In the genomic region with DNA sequence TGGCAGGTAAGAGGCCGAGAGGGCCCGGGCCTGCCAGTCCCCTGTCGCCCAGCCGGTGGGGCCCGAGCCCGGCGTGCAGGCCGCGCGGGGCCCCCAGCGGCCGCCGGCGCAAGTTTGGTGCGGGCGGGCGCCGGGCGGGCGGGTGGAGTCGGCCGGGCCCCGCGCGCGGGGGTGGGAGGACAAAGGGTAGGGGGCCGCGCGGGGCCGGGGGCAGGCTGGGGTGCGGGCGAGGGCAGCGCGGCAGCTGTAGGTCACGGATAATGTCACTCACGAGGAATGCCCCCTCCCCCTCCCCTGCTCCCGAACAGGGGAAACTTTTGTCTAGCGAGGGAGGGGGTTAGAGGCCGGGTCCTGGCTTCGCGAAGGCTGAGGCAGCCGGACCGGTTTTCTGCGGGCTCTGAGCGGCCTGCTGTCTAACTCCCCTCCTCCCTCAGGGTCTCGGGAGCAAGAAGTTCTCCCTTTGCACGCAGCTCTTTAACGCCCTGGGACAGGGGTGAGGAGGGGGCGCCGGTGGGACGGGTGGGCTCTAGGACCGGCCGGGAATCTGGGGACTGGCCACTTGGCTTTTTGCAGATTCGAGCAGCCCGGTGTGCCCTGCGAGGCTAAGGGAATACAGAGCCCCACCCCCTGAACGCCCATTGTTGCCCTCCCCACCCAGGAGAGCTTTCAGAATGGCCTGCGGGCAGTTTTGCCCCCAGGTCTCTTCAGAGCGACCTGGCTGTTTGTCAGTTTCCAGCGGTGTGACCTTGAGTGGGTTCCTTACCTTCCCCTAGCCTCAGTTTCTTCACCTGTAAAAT, we compare ENCODE assay signal across 1 cellular context.
A peak's percentile ranks its signal among the peaks of the same experiment; 100 is the strongest.
TF ChIP-seq lines count a peak whose summit lies in the region.

No MANE protein-coding gene starts in this region.

TF ChIP-seq in HEK293, 187 proteins besides CTCF, POLR2A, EP300 and RAD21 (continued from another document):
- TF ChIP-seq, protein P1, sequence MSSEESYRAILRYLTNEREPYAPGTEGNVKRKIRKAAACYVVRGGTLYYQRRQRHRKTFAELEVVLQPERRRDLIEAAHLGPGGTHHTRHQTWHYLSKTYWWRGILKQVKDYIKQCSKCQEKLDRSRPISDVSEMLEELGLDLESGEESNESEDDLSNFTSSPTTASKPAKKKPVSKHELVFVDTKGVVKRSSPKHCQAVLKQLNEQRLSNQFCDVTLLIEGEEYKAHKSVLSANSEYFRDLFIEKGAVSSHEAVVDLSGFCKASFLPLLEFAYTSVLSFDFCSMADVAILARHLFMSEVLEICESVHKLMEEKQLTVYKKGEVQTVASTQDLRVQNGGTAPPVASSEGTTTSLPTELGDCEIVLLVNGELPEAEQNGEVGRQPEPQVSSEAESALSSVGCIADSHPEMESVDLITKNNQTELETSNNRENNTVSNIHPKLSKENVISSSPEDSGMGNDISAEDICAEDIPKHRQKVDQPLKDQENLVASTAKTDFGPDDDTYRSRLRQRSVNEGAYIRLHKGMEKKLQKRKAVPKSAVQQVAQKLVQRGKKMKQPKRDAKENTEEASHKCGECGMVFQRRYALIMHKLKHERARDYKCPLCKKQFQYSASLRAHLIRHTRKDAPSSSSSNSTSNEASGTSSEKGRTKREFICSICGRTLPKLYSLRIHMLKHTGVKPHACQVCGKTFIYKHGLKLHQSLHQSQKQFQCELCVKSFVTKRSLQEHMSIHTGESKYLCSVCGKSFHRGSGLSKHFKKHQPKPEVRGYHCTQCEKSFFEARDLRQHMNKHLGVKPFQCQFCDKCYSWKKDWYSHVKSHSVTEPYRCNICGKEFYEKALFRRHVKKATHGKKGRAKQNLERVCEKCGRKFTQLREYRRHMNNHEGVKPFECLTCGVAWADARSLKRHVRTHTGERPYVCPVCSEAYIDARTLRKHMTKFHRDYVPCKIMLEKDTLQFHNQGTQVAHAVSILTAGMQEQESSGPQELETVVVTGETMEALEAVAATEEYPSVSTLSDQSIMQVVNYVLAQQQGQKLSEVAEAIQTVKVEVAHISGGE (tag by site-specific recombination; conservative IDR thresholded peaks at IDR 0.05; ENCODE audit: low read depth): peak; percentile 58
- no peak for TF ChIP-seq BCL11B (tag by site-specific recombination; IDR thresholded peaks at IDR 0.05; ENCODE audit: low read depth)
- TF ChIP-seq, protein P2, sequence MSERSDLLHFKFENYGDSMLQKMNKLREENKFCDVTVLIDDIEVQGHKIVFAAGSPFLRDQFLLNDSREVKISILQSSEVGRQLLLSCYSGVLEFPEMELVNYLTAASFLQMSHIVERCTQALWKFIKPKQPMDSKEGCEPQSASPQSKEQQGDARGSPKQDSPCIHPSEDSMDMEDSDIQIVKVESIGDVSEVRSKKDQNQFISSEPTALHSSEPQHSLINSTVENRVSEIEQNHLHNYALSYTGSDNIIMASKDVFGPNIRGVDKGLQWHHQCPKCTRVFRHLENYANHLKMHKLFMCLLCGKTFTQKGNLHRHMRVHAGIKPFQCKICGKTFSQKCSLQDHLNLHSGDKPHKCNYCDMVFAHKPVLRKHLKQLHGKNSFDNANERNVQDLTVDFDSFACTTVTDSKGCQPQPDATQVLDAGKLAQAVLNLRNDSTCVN (tag by site-specific recombination; optimal IDR thresholded peaks at IDR 0.05): peak; percentile 16
- TF ChIP-seq YY2 (tag by site-specific recombination; IDR thresholded peaks at IDR 0.05): no peak
- no peak for TF ChIP-seq ZBTB21 (tag by site-specific recombination; IDR thresholded peaks at IDR 0.05)
- no peak for TF ChIP-seq ZNF629 (tag by site-specific recombination; IDR thresholded peaks at IDR 0.05)
- TF ChIP-seq SP3 (tag by site-specific recombination; IDR thresholded peaks at IDR 0.05): peak; percentile 62
- no peak for TF ChIP-seq ZNF184 (tag by site-specific recombination; IDR thresholded peaks at IDR 0.05)
- TF ChIP-seq HOXC10 (CRISPR knock-in tag; IDR thresholded peaks at IDR 0.05): no peak
- TF ChIP-seq ZBTB7A (tag by site-specific recombination; IDR thresholded peaks at IDR 0.05; ENCODE audit: low read depth): no peak
- TF ChIP-seq, protein P3, sequence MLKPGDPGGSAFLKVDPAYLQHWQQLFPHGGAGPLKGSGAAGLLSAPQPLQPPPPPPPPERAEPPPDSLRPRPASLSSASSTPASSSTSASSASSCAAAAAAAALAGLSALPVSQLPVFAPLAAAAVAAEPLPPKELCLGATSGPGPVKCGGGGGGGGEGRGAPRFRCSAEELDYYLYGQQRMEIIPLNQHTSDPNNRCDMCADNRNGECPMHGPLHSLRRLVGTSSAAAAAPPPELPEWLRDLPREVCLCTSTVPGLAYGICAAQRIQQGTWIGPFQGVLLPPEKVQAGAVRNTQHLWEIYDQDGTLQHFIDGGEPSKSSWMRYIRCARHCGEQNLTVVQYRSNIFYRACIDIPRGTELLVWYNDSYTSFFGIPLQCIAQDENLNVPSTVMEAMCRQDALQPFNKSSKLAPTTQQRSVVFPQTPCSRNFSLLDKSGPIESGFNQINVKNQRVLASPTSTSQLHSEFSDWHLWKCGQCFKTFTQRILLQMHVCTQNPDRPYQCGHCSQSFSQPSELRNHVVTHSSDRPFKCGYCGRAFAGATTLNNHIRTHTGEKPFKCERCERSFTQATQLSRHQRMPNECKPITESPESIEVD (tag by site-specific recombination; IDR thresholded peaks at IDR 0.05): no peak
- TF ChIP-seq MZF1 (tag by site-specific recombination; IDR thresholded peaks at IDR 0.05; ENCODE audit: borderline replicate concordance): no peak
- no peak for TF ChIP-seq ZNF239 (tag by site-specific recombination; IDR thresholded peaks at IDR 0.05)
- no peak for TF ChIP-seq GLIS2 (tag by site-specific recombination; IDR thresholded peaks at IDR 0.05)
- TF ChIP-seq ZNF658 (tag by site-specific recombination; IDR thresholded peaks at IDR 0.05): no peak
- TF ChIP-seq ZNF596 (tag by site-specific recombination; IDR thresholded peaks at IDR 0.05): 0 out of 2 replicates have a peak, but pooled peaks have one; percentile 11
- no peak for TF ChIP-seq ZNF157 (tag by site-specific recombination; IDR thresholded peaks at IDR 0.05)
- TF ChIP-seq ZNF76 (tag by site-specific recombination; IDR thresholded peaks at IDR 0.05; ENCODE audit: borderline replicate concordance, low read depth): no peak; the same call in 1 of the 2 replicates
- peak; percentile 25; the same call in 1 of the 2 replicates for TF ChIP-seq ZXDB (tag by site-specific recombination; IDR thresholded peaks at IDR 0.05)
- TF ChIP-seq GLI4 (tag by site-specific recombination; IDR thresholded peaks at IDR 0.05): no peak
- TF ChIP-seq ZNF341 (tag by site-specific recombination; IDR thresholded peaks at IDR 0.05; ENCODE audit: low read depth): no peak; the same call in 1 of the 2 replicates
- peak; percentile 57 for TF ChIP-seq ZBTB17 (tag by site-specific recombination; IDR thresholded peaks at IDR 0.05)
- TF ChIP-seq ZNF138 (tag by site-specific recombination; IDR thresholded peaks at IDR 0.05; ENCODE audit: borderline replicate concordance): no peak
- TF ChIP-seq ZNF169 (tag by site-specific recombination; IDR thresholded peaks at IDR 0.05): no peak
- TF ChIP-seq, protein P4, sequence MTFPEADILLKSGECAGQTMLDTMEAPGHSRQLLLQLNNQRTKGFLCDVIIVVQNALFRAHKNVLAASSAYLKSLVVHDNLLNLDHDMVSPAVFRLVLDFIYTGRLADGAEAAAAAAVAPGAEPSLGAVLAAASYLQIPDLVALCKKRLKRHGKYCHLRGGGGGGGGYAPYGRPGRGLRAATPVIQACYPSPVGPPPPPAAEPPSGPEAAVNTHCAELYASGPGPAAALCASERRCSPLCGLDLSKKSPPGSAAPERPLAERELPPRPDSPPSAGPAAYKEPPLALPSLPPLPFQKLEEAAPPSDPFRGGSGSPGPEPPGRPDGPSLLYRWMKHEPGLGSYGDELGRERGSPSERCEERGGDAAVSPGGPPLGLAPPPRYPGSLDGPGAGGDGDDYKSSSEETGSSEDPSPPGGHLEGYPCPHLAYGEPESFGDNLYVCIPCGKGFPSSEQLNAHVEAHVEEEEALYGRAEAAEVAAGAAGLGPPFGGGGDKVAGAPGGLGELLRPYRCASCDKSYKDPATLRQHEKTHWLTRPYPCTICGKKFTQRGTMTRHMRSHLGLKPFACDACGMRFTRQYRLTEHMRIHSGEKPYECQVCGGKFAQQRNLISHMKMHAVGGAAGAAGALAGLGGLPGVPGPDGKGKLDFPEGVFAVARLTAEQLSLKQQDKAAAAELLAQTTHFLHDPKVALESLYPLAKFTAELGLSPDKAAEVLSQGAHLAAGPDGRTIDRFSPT (tag by site-specific recombination; IDR thresholded peaks at IDR 0.05): no peak
- TF ChIP-seq, protein P5, sequence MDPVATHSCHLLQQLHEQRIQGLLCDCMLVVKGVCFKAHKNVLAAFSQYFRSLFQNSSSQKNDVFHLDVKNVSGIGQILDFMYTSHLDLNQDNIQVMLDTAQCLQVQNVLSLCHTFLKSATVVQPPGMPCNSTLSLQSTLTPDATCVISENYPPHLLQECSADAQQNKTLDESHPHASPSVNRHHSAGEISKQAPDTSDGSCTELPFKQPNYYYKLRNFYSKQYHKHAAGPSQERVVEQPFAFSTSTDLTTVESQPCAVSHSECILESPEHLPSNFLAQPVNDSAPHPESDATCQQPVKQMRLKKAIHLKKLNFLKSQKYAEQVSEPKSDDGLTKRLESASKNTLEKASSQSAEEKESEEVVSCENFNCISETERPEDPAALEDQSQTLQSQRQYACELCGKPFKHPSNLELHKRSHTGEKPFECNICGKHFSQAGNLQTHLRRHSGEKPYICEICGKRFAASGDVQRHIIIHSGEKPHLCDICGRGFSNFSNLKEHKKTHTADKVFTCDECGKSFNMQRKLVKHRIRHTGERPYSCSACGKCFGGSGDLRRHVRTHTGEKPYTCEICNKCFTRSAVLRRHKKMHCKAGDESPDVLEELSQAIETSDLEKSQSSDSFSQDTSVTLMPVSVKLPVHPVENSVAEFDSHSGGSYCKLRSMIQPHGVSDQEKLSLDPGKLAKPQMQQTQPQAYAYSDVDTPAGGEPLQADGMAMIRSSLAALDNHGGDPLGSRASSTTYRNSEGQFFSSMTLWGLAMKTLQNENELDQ (tag by site-specific recombination; IDR thresholded peaks at IDR 0.05; ENCODE audit: low read depth): no peak
